ENCODE assay signal across 11 cellular contexts in genomic region chr3:169954142-169954756, GRCh38. TPM values are rescaled to one million over a fixed set of nuclear protein-coding genes. Genes with fewer than 3 reads are reported as not detected.
DNase-seq lines count a peak whose midpoint lies in the region; ATAC-seq and TF ChIP-seq lines count a peak whose summit lies in the region.
"Had no signal": no experiment of that assay in that cellular context is flagged by ENCODE, and none has a peak within 500 bp of the region (broad histone marks: within the 10 kb centered on the region; RNA-seq: fewer than 3 reads in every experiment).

No MANE protein-coding gene starts in this region.

- H3K9me3 ChIP-seq in lung (ENCODE audit: control insufficient read depth in 2 of 2, insufficient read depth in 1 of 2, low read length in 1 of 2) = no peaks in the 10 kb centered on the region
- H3K9me3 ChIP-seq in left ventricle myocardium inferior (replicated peaks) = no peaks in the 10 kb centered on the region
- H3K9me3 ChIP-seq in WERI-Rb-1 (ENCODE audit: severe bottlenecking) = no peaks in the 10 kb centered on the region

- no peak for DNase-seq in lung (ENCODE audit: low spot score)
- DNase-seq in SHP77 (lab: John Stamatoyannopoulos, UW) = no peak
- DNase-seq in left ventricle myocardium inferior = no peak
- no peak for DNase-seq in C1 segment of cervical spinal cord (lab: John Stamatoyannopoulos, UW)
- no peak for DNase-seq in WERI-Rb-1
- DNase-seq: amygdala, natural killer cell had no signal

- TF ChIP-seq CTCF in lung (IDR thresholded peaks at IDR 0.05; ENCODE audit: control extremely low read depth, extremely low read depth) = no peak
- no peak for TF ChIP-seq CTCF in left ventricle myocardium inferior (IDR thresholded peaks at IDR 0.05; ENCODE audit: borderline replicate concordance)
- no peak for TF ChIP-seq CTCF in WERI-Rb-1 (IDR thresholded peaks at IDR 0.05; ENCODE audit: low read depth, low read length)

- H3K27me3 ChIP-seq in lung (ENCODE audit: control insufficient read depth, insufficient read depth) (no peaks in the 10 kb centered on the region), left ventricle myocardium inferior (ENCODE audit: low read depth) (no peaks in the 10 kb centered on the region), WERI-Rb-1 (ENCODE audit: insufficient read depth, low read depth, severe bottlenecking) (no peaks in the 10 kb centered on the region)

- H3K27ac ChIP-seq in lung (ENCODE audit: low read depth in 1 of 2, low read length in 1 of 2) (peak overlapping the region in 1 of 2 donors; percentile 75), left ventricle myocardium inferior (replicated peaks) (no peak overlapping the region), WERI-Rb-1 (no peak overlapping the region)

- ATAC-seq in GM18508 (IDR thresholded peaks at IDR 0.05; ENCODE audit: insufficient read depth, unreplicated experiment) = peak; percentile 41
- peak; percentile 83 for ATAC-seq in GM21717 (IDR thresholded peaks at IDR 0.05; ENCODE audit: unreplicated experiment)
- peak; percentile 83 for ATAC-seq in HG03558 (IDR thresholded peaks at IDR 0.05; ENCODE audit: extremely low read depth, unreplicated experiment)
- ATAC-seq in lung (ENCODE audit: insufficient read depth, low FRiP score) = peak; percentile 63

- intact Hi-C loops in left ventricle myocardium inferior (cut with micrococcal nuclease) = no loop called here

- H3K4me1 ChIP-seq in lung (ENCODE audit: control insufficient read depth in 2 of 2, insufficient read depth in 2 of 2, low read length in 2 of 2) (peaks cover 0 to 2% of the 10 kb centered on the region in 2 donors), left ventricle myocardium inferior (peaks cover 1% of the 10 kb centered on the region)

- H3K4me3 ChIP-seq in lung (no peak overlapping the region), left ventricle myocardium inferior (no peak overlapping the region), WERI-Rb-1 (ENCODE audit: low read depth, low read length) (no peak overlapping the region)

- 34 to 40% methylated on average over 6 of the region's 6 CpGs for WGBS in lung, 2 donors

- no peaks in the 10 kb centered on the region for H3K36me3 ChIP-seq in lung (ENCODE audit: control insufficient read depth in 2 of 2, insufficient read depth in 2 of 2, low read length in 2 of 2)
- H3K36me3 ChIP-seq in left ventricle myocardium inferior = no peaks in the 10 kb centered on the region
- H3K36me3 ChIP-seq in WERI-Rb-1 = no peaks in the 10 kb centered on the region

RNA-seq across cellular contexts. Expression of gene SEC62, which starts 12.4 kb away (rescaled TPM):
- total RNA-seq in lung (10 to 100 TPM; 69.9 to 96.5 TPM), left ventricle myocardium inferior (76.5 TPM)
- polyA plus RNA-seq in lung = 10 to 100 TPM; 55.2 to 55.5 TPM

RNA-seq across cellular contexts. Expression of gene SAMD7, which starts 42.9 kb away (rescaled TPM):
- total RNA-seq in lung (not detected), left ventricle myocardium inferior (not detected)
- not detected for polyA plus RNA-seq in lung
- total RNA-seq: natural killer cell; T-helper 1 cell treated with Interleukin-12 subunit alpha and Interleukin-12 subunit beta and Interleukin-4 antibody, amounts not matched to agents 30 ng/mL and 1 ng/mL, for 36 hours had no signal
